8 cellular contexts compared by ENCODE assay signal in the genomic region with DNA sequence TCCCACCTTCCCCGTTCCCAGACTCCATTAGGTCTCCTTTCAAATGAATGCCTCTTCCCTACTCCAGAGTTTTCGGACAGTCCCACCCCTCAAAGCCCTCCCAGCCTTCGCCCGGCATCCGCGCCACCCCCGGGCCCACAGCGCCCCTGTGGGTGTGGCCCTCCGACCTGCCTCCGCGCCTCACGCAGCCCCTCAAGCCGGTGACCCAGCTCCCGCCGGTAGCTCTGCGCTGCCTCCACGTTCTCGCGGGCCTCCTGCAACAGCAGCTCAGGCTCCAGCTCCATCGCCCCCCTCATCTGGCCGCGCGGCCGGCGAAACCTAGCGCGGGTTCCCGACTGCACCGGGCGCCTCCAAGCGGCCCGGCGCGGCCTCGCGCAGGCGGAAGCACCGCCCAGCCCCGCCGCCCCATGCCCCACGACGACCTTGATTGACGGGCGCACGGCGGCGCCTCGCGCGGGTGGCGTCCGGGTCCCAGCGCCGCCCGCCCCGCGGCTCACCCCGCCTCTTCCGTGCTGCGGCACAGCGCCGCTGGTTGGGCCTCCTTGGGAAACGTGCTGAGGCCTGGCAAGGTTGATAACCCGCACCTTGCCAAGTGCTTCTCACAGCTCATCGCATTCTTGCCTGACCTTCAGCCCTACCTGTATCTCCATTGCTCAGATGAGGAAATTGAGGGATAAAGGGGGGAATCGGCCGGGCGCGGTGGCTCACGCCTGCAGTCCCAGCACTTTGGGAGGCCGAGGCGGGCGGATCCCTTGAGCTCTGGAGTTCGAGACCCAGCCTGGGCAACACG. TPM values are rescaled to one million over a fixed set of nuclear protein-coding genes. Genes with fewer than 3 reads are reported as not detected.
A peak's percentile ranks its signal among the peaks of the same experiment; 100 is the strongest.
DNase-seq lines count a peak whose midpoint lies in the region; ATAC-seq and TF ChIP-seq lines count a peak whose summit lies in the region.

TSS of gene CRLF3 (minus strand) at position 337 of the 790 bp plus-strand sequence. CDS start at position 296, 41 bp downstream.

- H3K27ac ChIP-seq in BLaER1 treated with 17β-estradiol and CSF1 and Interleukin-3, amounts not matched to agents 10 nM and 100 nM = peak within 1 kb of the TSS; percentile 54 to 91 (median 88)
- H3K27ac ChIP-seq in coronary artery = peak within 1 kb of the TSS; percentile 53 to 92

- H4K20me1 ChIP-seq in BLaER1 treated with 17β-estradiol and CSF1 and Interleukin-3, amounts not matched to agents 10 nM and 100 nM = peaks cover 0 to 40% (median 19%) of the 10 kb centered on the region in 11 experiments; a peak in 14 of 22 replicates

- H3K36me3 ChIP-seq in BLaER1 treated with 17β-estradiol and CSF1 and Interleukin-3, amounts not matched to agents 10 nM and 100 nM = peaks cover 0 to 2% (median 0%) of the 10 kb centered on the region in 11 experiments; a peak in 4 of 22 replicates

- H3K36me3 Mint-ChIP-seq in activated CD4-positive, alpha-beta T cell treated with anti-CD3 and anti-CD28 coated beads, Interleukin-2, amount 10 ng/mL, durations not matched to agents 24 days and 14 days (ENCODE audit: low read depth) = peaks cover 10% of the 10 kb centered on the region

- no peaks in the 10 kb centered on the region for H3K9me3 Mint-ChIP-seq in activated CD4-positive, alpha-beta T cell treated with anti-CD3 and anti-CD28 coated beads, Interleukin-2, amount 10 ng/mL, durations not matched to agents 24 days and 14 days

- intact Hi-C loops in activated CD4-positive, alpha-beta T cell treated with anti-CD3 and anti-CD28 coated beads, Interleukin-2, amount 10 ng/mL, durations not matched to agents 24 days and 14 days (cut with micrococcal nuclease) = loop anchor here (1.0 to 10.0 kb wide), 7 partner anchors 9 to 710 kb away; partner anchors contain the start of genes EVI2B and NSRP1

- TF ChIP-seq CTCF in coronary artery (IDR thresholded peaks at IDR 0.05) = peak; percentile 39

- no peaks in the 10 kb centered on the region for H3K9me3 ChIP-seq in BLaER1 treated with 17β-estradiol and CSF1 and Interleukin-3, amounts not matched to agents 10 nM and 100 nM (replicated peaks in 1 of 11)

- H3K4me3 Mint-ChIP-seq in activated CD4-positive, alpha-beta T cell treated with anti-CD3 and anti-CD28 coated beads, Interleukin-2, amount 10 ng/mL, durations not matched to agents 24 days and 14 days = peak within 1 kb of the TSS; percentile 94

- DNase-seq in NCI-H526 (lab: John Stamatoyannopoulos, UW) = peak; percentile 82 to 99
- peak; percentile 97 for DNase-seq in activated CD4-positive, alpha-beta T cell treated with anti-CD3 and anti-CD28 coated beads, Interleukin-2, amount 10 ng/mL, durations not matched to agents 24 days and 14 days
- peak; percentile 87 for DNase-seq in coronary artery (ENCODE audit: low spot score)
- DNase-seq in left lobe of liver (ENCODE audit: low spot score) = peak; percentile 90
- DNase-seq in stimulated activated CD4-positive, alpha-beta T cell treated with anti-CD3 and anti-CD28 coated beads, Interleukin-2, amount 100 ng/mL, for 24 hours = peak; percentile 89 to 91

- peak within 1 kb of the TSS; percentile 88 to 95 (median 92) for H3K9ac ChIP-seq in BLaER1 treated with 17β-estradiol and CSF1 and Interleukin-3, amounts not matched to agents 10 nM and 100 nM

- peaks cover 31% of the 10 kb centered on the region for H3K4me1 Mint-ChIP-seq in activated CD4-positive, alpha-beta T cell treated with anti-CD3 and anti-CD28 coated beads, Interleukin-2, amount 10 ng/mL, durations not matched to agents 24 days and 14 days

- peak within 1 kb of the TSS; percentile 95 for H3K27ac Mint-ChIP-seq in activated CD4-positive, alpha-beta T cell treated with anti-CD3 and anti-CD28 coated beads, Interleukin-2, amount 10 ng/mL, durations not matched to agents 24 days and 14 days

- ATAC-seq in GM19324 (IDR thresholded peaks at IDR 0.05; ENCODE audit: low FRiP score, unreplicated experiment) (peak; percentile 92), HG03469 (IDR thresholded peaks at IDR 0.05; ENCODE audit: unreplicated experiment) (peak; percentile 75), left lobe of liver (peak; percentile 98)

- peak within 1 kb of the TSS; percentile 78 to 94 (median 85) for H3K4me3 ChIP-seq in BLaER1 treated with 17β-estradiol and CSF1 and Interleukin-3, amounts not matched to agents 10 nM and 100 nM
- H3K4me3 ChIP-seq in coronary artery = peak within 1 kb of the TSS; percentile 98

- H3K27me3 Mint-ChIP-seq in activated CD4-positive, alpha-beta T cell treated with anti-CD3 and anti-CD28 coated beads, Interleukin-2, amount 10 ng/mL, durations not matched to agents 24 days and 14 days = no peaks in the 10 kb centered on the region

- peaks cover 40 to 53% (median 50%) of the 10 kb centered on the region in 10 experiments for H3K4me1 ChIP-seq in BLaER1 treated with 17β-estradiol and CSF1 and Interleukin-3, amounts not matched to agents 10 nM and 100 nM

- H3K27me3 ChIP-seq in BLaER1 treated with 17β-estradiol and CSF1 and Interleukin-3, amounts not matched to agents 10 nM and 100 nM = no peaks in the 10 kb centered on the region

- H3K4me2 ChIP-seq in BLaER1 treated with 17β-estradiol and CSF1 and Interleukin-3, amounts not matched to agents 10 nM and 100 nM = peak within 1 kb of the TSS; percentile 77 to 95 (median 93)

RNA-seq across cellular contexts. Expression of gene CRLF3, which starts in this region (rescaled TPM):
- total RNA-seq in activated CD4-positive, alpha-beta T cell treated with anti-CD3 and anti-CD28 coated beads, Interleukin-2, amount 10 ng/mL, durations not matched to agents 24 days and 14 days = 43.2 and 46.4 TPM in 2 replicates
- 4.2 TPM for total RNA-seq in left lobe of liver

Comparison
In these comparisons a context has a peak if more than half of its experiments do, and no peak if none do; other contexts are left out.
1. Peak in every context shown above with its lines: DNase-seq, ATAC-seq, H3K4me3 ChIP-seq and H3K27ac ChIP-seq.